Comparison of ENCODE assay signal across 1 cellular context in the genomic region with DNA sequence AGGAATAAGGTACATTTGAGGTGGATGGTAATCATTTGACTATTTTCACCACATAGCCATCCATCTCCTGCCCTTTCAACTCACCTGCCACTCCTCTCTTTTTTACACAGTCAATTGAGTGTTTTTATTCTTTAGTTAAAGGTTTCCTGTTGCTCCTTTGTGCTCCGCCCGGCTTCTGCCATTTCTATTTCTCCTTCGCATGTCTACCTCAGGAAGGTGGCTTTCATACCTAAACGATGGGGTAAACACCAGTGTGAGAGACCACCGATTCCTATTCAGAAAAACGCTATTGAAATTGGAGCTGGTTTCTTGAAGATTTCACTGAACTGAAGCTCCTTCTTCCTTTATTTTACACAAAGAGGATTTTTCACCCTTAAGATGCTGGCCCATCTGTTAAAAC.
TF ChIP-seq lines count a peak whose summit lies in the region.

No MANE protein-coding gene starts in this region.

TF ChIP-seq in GM23338, 12 proteins besides CTCF, POLR2A, EP300 and RAD21 (continued from another document):
- TF ChIP-seq REST (IDR thresholded peaks at IDR 0.05; ENCODE audit: unreplicated experiment) (no peak), ZNF114 (CRISPR knock-in tag; IDR thresholded peaks at IDR 0.05) (no peak), JUNB (IDR thresholded peaks at IDR 0.05; ENCODE audit: unreplicated experiment) (no peak), ZNF462 (CRISPR knock-in tag; IDR thresholded peaks at IDR 0.05) (no peak), POLR2AphosphoS5 (IDR thresholded peaks at IDR 0.05; ENCODE audit: low read depth) (no peak), CREB1 (CRISPR knock-in tag; IDR thresholded peaks at IDR 0.05; ENCODE audit: low read depth) (no peak)
TF ChIP-seq in GM23338: peak in this region for 0.
